ENCODE assay signal across 1 cellular context in the genomic region with DNA sequence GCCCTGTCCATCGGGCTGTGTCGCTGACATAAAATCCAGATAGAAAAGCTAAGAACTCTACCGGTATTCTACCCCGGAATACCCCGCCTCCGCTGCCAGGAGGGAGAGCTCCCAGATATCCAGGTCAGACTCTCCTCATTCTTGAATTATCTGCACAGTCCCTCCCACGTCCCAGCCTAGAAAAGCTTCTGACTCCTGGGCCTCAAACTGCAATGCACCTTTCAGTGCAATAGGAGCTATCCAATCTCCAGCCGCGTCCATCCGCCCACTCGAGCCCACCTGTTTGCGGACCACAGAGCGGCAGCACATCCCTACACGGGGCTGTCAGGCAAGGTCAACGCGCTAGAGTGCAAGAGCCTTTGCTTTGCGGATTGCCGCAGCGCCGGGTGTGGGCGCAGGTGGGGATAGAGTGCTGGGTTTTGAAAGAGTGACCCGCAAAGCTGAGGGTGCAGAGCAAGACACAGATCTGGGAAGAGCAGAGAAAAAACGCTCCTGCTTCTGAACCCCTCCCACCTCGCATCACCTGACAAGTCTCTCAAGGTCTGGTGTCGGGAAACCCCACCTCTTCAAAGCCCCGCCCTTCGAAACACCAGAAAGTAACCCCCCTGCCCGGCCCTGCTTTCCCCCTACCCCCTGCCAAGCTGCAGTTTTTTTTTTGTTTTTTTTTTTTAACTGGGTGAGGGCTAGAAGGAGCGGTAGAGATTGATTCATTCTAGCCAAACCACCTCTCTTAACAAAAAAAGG.
A peak's percentile ranks its signal among the peaks of the same experiment; 100 is the strongest.
TF ChIP-seq lines count a peak whose summit lies in the region.

No MANE protein-coding gene starts in this region.

TF ChIP-seq in HepG2, 621 proteins besides CTCF, POLR2A, EP300 and RAD21 (continued from another document and continues in another):
- TF ChIP-seq, protein P1, sequence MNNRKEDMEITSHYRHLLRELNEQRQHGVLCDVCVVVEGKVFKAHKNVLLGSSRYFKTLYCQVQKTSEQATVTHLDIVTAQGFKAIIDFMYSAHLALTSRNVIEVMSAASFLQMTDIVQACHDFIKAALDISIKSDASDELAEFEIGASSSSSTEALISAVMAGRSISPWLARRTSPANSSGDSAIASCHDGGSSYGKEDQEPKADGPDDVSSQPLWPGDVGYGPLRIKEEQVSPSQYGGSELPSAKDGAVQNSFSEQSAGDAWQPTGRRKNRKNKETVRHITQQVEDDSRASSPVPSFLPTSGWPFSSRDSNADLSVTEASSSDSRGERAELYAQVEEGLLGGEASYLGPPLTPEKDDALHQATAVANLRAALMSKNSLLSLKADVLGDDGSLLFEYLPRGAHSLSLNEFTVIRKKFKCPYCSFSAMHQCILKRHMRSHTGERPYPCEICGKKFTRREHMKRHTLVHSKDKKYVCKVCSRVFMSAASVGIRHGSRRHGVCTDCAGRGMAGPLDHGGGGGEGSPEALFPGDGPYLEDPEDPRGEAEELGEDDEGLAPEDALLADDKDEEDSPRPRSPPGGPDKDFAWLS (CRISPR knock-in tag; IDR thresholded peaks at IDR 0.05; ENCODE audit: borderline replicate concordance), result no peak
- TF ChIP-seq, protein P2, sequence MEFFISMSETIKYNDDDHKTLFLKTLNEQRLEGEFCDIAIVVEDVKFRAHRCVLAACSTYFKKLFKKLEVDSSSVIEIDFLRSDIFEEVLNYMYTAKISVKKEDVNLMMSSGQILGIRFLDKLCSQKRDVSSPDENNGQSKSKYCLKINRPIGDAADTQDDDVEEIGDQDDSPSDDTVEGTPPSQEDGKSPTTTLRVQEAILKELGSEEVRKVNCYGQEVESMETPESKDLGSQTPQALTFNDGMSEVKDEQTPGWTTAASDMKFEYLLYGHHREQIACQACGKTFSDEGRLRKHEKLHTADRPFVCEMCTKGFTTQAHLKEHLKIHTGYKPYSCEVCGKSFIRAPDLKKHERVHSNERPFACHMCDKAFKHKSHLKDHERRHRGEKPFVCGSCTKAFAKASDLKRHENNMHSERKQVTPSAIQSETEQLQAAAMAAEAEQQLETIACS (CRISPR knock-in tag; IDR thresholded peaks at IDR 0.05), result no peak
- TF ChIP-seq ZNF441 (CRISPR knock-in tag; IDR thresholded peaks at IDR 0.05; ENCODE audit: borderline replicate concordance) (no peak), ZNF780A (CRISPR knock-in tag; IDR thresholded peaks at IDR 0.05) (no peak), ZNF678 (CRISPR knock-in tag; IDR thresholded peaks at IDR 0.05) (no peak), BRD4 (CRISPR knock-in tag; IDR thresholded peaks at IDR 0.05) (no peak), FOXM1 (CRISPR knock-in tag; IDR thresholded peaks at IDR 0.05) (no peak), ZNF30 (CRISPR knock-in tag; IDR thresholded peaks at IDR 0.05) (no peak), ZC3H4 (CRISPR knock-in tag; IDR thresholded peaks at IDR 0.05; ENCODE audit: borderline replicate concordance) (no peak), ZNF83 (CRISPR knock-in tag; IDR thresholded peaks at IDR 0.05; ENCODE audit: borderline replicate concordance) (no peak), POLR2AphosphoS2 (IDR thresholded peaks at IDR 0.05; ENCODE audit: low read depth, low read length) (no peak), NR2F2 (IDR thresholded peaks at IDR 0.05; ENCODE audit: borderline replicate concordance, low read depth) (no peak), NCOA2 (CRISPR knock-in tag; IDR thresholded peaks at IDR 0.05) (peak; percentile 16; the same call in 1 of the 2 replicates), ZBTB38 (CRISPR knock-in tag; IDR thresholded peaks at IDR 0.05) (peak; percentile 37; the same call in 1 of the 2 replicates), SRSF9 (IDR thresholded peaks at IDR 0.05; ENCODE audit: borderline replicate concordance, insufficient read depth, low read depth, low read length, poor library complexity, severe bottlenecking) (no peak), JARID2 (CRISPR knock-in tag; IDR thresholded peaks at IDR 0.05; ENCODE audit: insufficient replicate concordance) (no peak), ZNF430 (CRISPR knock-in tag; IDR thresholded peaks at IDR 0.05) (no peak), ZNF75D (CRISPR knock-in tag; IDR thresholded peaks at IDR 0.05; ENCODE audit: borderline replicate concordance) (peak; percentile 44; the same call in 1 of the 2 replicates), CBX5 (CRISPR knock-in tag; IDR thresholded peaks at IDR 0.05; ENCODE audit: borderline replicate concordance) (peak; percentile 39; the same call in 1 of the 2 replicates), ASH2L (IDR thresholded peaks at IDR 0.05; ENCODE audit: insufficient read length, low read depth, low read length) (no peak), HOXA9 (CRISPR knock-in tag; IDR thresholded peaks at IDR 0.05; ENCODE audit: borderline replicate concordance) (no peak), NFYC (CRISPR knock-in tag; IDR thresholded peaks at IDR 0.05) (peak; percentile 12; the same call in 1 of the 2 replicates), ZNF883 (CRISPR knock-in tag; IDR thresholded peaks at IDR 0.05; ENCODE audit: not compliant biosample characterization) (no peak), SNRNP70 (IDR thresholded peaks at IDR 0.05; ENCODE audit: low read depth, low read length) (no peak), ZNF337 (CRISPR knock-in tag; IDR thresholded peaks at IDR 0.05; ENCODE audit: borderline replicate concordance, low read depth) (no peak), ZNF451 (CRISPR knock-in tag; IDR thresholded peaks at IDR 0.05) (no peak), MYNN (CRISPR knock-in tag; IDR thresholded peaks at IDR 0.05; ENCODE audit: low read depth) (no peak), ATRX (CRISPR knock-in tag; IDR thresholded peaks at IDR 0.05; ENCODE audit: borderline replicate concordance) (no peak), RXRA (CRISPR knock-in tag; IDR thresholded peaks at IDR 0.05) (peak; percentile 96), MYC (CRISPR knock-in tag; IDR thresholded peaks at IDR 0.05; ENCODE audit: borderline replicate concordance) (peak; percentile 59; the same call in 1 of the 2 replicates), AGO1 (IDR thresholded peaks at IDR 0.05; ENCODE audit: low read depth, low read length, poor library complexity, severe bottlenecking) (no peak), CEBPG (CRISPR knock-in tag; IDR thresholded peaks at IDR 0.05) (0 out of 2 replicates have a peak, but pooled peaks have one; percentile 22)
- TF ChIP-seq, protein P3, sequence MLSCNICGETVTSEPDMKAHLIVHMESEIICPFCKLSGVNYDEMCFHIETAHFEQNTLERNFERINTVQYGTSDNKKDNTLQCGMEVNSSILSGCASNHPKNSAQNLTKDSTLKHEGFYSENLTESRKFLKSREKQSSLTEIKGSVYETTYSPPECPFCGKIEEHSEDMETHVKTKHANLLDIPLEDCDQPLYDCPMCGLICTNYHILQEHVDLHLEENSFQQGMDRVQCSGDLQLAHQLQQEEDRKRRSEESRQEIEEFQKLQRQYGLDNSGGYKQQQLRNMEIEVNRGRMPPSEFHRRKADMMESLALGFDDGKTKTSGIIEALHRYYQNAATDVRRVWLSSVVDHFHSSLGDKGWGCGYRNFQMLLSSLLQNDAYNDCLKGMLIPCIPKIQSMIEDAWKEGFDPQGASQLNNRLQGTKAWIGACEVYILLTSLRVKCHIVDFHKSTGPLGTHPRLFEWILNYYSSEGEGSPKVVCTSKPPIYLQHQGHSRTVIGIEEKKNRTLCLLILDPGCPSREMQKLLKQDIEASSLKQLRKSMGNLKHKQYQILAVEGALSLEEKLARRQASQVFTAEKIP (CRISPR knock-in tag; IDR thresholded peaks at IDR 0.05; ENCODE audit: borderline replicate concordance), result no peak
- TF ChIP-seq, protein P4, sequence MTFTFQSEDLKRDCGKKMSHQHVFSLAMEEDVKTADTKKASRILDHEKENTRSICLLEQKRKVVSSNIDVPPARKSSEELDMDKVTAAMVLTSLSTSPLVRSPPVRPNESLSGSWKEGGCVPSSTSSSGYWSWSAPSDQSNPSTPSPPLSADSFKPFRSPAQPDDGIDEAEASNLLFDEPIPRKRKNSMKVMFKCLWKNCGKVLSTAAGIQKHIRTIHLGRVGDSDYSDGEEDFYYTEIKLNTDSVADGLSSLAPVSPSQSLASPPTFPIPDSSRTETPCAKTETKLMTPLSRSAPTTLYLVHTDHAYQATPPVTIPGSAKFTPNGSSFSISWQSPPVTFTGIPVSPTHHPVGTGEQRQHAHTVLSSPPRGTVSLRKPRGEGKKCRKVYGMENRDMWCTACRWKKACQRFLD (CRISPR knock-in tag; IDR thresholded peaks at IDR 0.05; ENCODE audit: borderline replicate concordance), result no peak
- TF ChIP-seq, protein P5, sequence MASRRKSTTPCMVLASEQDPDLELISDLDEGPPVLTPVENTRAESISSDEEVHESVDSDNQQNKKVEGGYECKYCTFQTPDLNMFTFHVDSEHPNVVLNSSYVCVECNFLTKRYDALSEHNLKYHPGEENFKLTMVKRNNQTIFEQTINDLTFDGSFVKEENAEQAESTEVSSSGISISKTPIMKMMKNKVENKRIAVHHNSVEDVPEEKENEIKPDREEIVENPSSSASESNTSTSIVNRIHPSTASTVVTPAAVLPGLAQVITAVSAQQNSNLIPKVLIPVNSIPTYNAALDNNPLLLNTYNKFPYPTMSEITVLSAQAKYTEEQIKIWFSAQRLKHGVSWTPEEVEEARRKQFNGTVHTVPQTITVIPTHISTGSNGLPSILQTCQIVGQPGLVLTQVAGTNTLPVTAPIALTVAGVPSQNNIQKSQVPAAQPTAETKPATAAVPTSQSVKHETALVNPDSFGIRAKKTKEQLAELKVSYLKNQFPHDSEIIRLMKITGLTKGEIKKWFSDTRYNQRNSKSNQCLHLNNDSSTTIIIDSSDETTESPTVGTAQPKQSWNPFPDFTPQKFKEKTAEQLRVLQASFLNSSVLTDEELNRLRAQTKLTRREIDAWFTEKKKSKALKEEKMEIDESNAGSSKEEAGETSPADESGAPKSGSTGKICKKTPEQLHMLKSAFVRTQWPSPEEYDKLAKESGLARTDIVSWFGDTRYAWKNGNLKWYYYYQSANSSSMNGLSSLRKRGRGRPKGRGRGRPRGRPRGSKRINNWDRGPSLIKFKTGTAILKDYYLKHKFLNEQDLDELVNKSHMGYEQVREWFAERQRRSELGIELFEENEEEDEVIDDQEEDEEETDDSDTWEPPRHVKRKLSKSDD (CRISPR knock-in tag; IDR thresholded peaks at IDR 0.05; ENCODE audit: low read depth), result 0 out of 2 replicates have a peak, but pooled peaks have one; percentile 53
- TF ChIP-seq, protein P6, sequence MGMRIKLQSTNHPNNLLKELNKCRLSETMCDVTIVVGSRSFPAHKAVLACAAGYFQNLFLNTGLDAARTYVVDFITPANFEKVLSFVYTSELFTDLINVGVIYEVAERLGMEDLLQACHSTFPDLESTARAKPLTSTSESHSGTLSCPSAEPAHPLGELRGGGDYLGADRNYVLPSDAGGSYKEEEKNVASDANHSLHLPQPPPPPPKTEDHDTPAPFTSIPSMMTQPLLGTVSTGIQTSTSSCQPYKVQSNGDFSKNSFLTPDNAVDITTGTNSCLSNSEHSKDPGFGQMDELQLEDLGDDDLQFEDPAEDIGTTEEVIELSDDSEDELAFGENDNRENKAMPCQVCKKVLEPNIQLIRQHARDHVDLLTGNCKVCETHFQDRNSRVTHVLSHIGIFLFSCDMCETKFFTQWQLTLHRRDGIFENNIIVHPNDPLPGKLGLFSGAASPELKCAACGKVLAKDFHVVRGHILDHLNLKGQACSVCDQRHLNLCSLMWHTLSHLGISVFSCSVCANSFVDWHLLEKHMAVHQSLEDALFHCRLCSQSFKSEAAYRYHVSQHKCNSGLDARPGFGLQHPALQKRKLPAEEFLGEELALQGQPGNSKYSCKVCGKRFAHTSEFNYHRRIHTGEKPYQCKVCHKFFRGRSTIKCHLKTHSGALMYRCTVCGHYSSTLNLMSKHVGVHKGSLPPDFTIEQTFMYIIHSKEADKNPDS (CRISPR knock-in tag; IDR thresholded peaks at IDR 0.05), result no peak
- TF ChIP-seq, protein P7, sequence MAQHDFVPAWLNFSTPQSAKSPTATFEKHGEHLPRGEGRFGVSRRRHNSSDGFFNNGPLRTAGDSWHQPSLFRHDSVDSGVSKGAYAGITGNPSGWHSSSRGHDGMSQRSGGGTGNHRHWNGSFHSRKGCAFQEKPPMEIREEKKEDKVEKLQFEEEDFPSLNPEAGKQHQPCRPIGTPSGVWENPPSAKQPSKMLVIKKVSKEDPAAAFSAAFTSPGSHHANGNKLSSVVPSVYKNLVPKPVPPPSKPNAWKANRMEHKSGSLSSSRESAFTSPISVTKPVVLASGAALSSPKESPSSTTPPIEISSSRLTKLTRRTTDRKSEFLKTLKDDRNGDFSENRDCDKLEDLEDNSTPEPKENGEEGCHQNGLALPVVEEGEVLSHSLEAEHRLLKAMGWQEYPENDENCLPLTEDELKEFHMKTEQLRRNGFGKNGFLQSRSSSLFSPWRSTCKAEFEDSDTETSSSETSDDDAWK (CRISPR knock-in tag; IDR thresholded peaks at IDR 0.05), result no peak
- TF ChIP-seq, protein P8, sequence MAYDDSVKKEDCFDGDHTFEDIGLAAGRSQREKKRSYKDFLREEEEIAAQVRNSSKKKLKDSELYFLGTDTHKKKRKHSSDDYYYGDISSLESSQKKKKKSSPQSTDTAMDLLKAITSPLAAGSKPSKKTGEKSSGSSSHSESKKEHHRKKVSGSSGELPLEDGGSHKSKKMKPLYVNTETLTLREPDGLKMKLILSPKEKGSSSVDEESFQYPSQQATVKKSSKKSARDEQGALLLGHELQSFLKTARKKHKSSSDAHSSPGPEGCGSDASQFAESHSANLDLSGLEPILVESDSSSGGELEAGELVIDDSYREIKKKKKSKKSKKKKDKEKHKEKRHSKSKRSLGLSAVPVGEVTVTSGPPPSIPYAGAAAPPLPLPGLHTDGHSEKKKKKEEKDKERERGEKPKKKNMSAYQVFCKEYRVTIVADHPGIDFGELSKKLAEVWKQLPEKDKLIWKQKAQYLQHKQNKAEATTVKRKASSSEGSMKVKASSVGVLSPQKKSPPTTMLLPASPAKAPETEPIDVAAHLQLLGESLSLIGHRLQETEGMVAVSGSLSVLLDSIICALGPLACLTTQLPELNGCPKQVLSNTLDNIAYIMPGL (CRISPR knock-in tag; IDR thresholded peaks at IDR 0.05; ENCODE audit: borderline replicate concordance in 1 of 2, low read depth in 1 of 2), result peak; percentile 48 to 59; a peak in 3 of 4 replicates
